ENCODE assay signal across 17 cellular contexts in the genomic region with DNA sequence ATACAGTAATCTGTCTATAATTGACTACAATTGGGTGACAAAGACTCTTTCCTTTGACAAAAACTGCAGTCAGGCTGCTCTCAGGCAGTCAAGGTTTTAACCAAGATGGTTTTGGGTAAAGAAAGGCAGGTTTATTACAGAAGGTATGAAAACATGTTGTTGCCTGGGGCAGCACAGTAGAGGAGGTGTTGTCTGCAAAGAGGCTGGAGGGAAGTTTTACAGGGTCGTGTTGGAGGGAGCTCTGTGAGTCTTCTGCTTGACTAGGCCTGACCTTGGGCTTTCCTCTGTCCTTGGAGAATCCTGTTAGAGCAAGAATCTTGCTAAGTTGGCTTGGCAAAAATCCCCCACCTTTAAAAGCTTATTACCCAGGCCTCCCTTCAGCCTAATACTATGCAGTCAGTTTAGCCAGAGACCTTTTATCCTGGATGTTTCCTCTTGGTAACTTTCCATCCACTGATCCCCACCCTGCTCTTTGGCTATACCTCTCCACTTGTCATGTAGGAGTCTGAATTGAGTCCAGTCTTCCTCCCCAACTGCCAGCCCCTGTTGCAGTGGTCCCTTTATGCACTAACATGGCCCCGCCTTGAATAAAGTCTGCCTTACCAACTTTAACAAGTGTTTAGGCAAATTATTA.
DNase-seq lines count a peak whose midpoint lies in the region; ATAC-seq and TF ChIP-seq lines count a peak whose summit lies in the region.
"Had no signal": no experiment of that assay in that cellular context is flagged by ENCODE, and none has a peak within 500 bp of the region (broad histone marks: within the 10 kb centered on the region; RNA-seq: fewer than 3 reads in every experiment).

No MANE protein-coding gene starts in this region.

- intact Hi-C loops in left ventricle myocardium inferior (cut with micrococcal nuclease) = no loop called here
- intact Hi-C loops in cardiac septum (cut with DNase I) = loop anchor here (5.0 kb wide), 1 partner anchor 92 kb away; no protein-coding TSS in a partner anchor
- intact Hi-C loops in mucosa of descending colon (cut with DNase I, micrococcal nuclease) = no loop called here

- H3K27ac ChIP-seq in left ventricle myocardium inferior (replicated peaks) (peak overlapping the region; percentile 21), caudate nucleus (ENCODE audit: low read depth, low read length) (peak overlapping the region; percentile 94)
- H3K27ac ChIP-seq: pancreas had no signal

- DNase-seq in left ventricle myocardium inferior (no peak), cardiac septum (ENCODE audit: low spot score) (no peak), caudate nucleus (lab: John Stamatoyannopoulos, UW) (no peak), mucosa of descending colon (no peak), HPDE6-E6E7 (ENCODE audit: extremely low spot score) (no peak), COLO668 (lab: John Stamatoyannopoulos, UW; ENCODE audit: unreplicated experiment) (no peak), cerebellum (ENCODE audit: low spot score) (no peak)
- DNase-seq: activated gamma-delta T cell treated with Interleukin-2 at 50 U/mL for 16 hours; DMS153; GF-D8; immature natural killer cell; mammary epithelial cell; naive thymus-derived CD4-positive, alpha-beta T cell; NCI-H2029 treated with DMSO at 0.1 percent for 48 hours; pancreas; stomach had no signal

- no peaks in the 10 kb centered on the region for H3K27me3 ChIP-seq in left ventricle myocardium inferior (ENCODE audit: low read depth)
- H3K27me3 ChIP-seq: pancreas, stomach had no signal

- TF ChIP-seq CTCF in left ventricle myocardium inferior (IDR thresholded peaks at IDR 0.05; ENCODE audit: borderline replicate concordance) (no peak), mucosa of descending colon (IDR thresholded peaks at IDR 0.05) (no peak)

- H3K9me3 ChIP-seq in left ventricle myocardium inferior (replicated peaks) (no peaks in the 10 kb centered on the region), mucosa of descending colon (no peaks in the 10 kb centered on the region)
- H3K9me3 ChIP-seq: pancreas, stomach had no signal

- H3K4me3 ChIP-seq in left ventricle myocardium inferior (no peak overlapping the region), mucosa of descending colon (no peak overlapping the region)
- H3K4me3 ChIP-seq: pancreas, stomach had no signal

- peaks cover 37% of the 10 kb centered on the region for H3K4me1 ChIP-seq in left ventricle myocardium inferior
- peaks cover 15% of the 10 kb centered on the region for H3K4me1 ChIP-seq in mucosa of descending colon (ENCODE audit: low read depth)
- H3K4me1 ChIP-seq: pancreas had no signal

- peaks cover 26% of the 10 kb centered on the region for H3K36me3 ChIP-seq in left ventricle myocardium inferior
- no peaks in the 10 kb centered on the region for H3K36me3 ChIP-seq in mucosa of descending colon (ENCODE audit: low read depth)

- ATAC-seq in mucosa of descending colon (peak; percentile 64), GM21381 (IDR thresholded peaks at IDR 0.05; ENCODE audit: unreplicated experiment) (no peak)
- ATAC-seq: naive thymus-derived CD4-positive, alpha-beta T cell had no signal
